ENCODE assay signal across 16 cellular contexts in the genomic region with DNA sequence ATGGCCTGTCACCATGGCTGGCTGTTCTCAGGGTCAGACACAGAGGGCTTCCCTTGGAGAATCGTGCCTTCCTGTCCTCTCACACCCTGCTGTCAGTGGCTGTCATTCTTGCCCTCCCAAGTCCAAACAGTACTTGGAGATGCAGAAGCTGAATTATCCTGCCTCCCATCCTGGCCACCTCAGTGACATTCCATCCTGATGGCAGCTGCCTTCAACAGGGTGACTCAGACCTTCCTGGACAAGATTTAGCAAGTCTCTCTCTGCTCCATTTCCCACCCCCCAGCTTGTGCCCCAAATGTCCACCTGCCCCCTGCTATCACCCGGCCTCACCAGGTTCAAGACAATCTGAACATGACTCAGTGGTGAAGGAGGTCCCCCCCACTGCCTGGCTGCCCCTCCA. TPM values are rescaled to one million over a fixed set of nuclear protein-coding genes. Genes with fewer than 3 reads are reported as not detected.
DNase-seq lines count a peak whose midpoint lies in the region; ATAC-seq and TF ChIP-seq lines count a peak whose summit lies in the region.
"Had no signal": no experiment of that assay in that cellular context is flagged by ENCODE, and none has a peak within 500 bp of the region (broad histone marks: within the 10 kb centered on the region; RNA-seq: fewer than 3 reads in every experiment).

No MANE protein-coding gene starts in this region.

- H3K9me3 ChIP-seq in Panc1 (ENCODE audit: control insufficient read depth, insufficient read depth, low read depth, low read length): no peaks in the 10 kb centered on the region
- H3K9me3 ChIP-seq: BLaER1, esophagus muscularis mucosa, ovary had no signal

- peak overlapping the region; percentile 2; the same call in 1 of the 2 replicates for H3K27ac ChIP-seq in Panc1 (ENCODE audit: low read length)
- H3K27ac ChIP-seq: BLaER1, esophagus muscularis mucosa, ovary had no signal

- peaks cover 38% of the 10 kb centered on the region for H3K4me1 ChIP-seq in Panc1 (ENCODE audit: control insufficient read depth, insufficient read depth, low read length)

- peaks cover 24% of the 10 kb centered on the region for H3K27me3 Mint-ChIP-seq in progenitor cell of endocrine pancreas
- H3K27me3 Mint-ChIP-seq in activated CD8-positive, alpha-beta T cell treated with anti-CD3 and anti-CD28 coated beads for 36 hours: no peaks in the 10 kb centered on the region

- H3K9me3 Mint-ChIP-seq in progenitor cell of endocrine pancreas (ENCODE audit: low read depth): no peaks in the 10 kb centered on the region
- H3K9me3 Mint-ChIP-seq in activated CD8-positive, alpha-beta T cell treated with anti-CD3 and anti-CD28 coated beads for 36 hours: no peaks in the 10 kb centered on the region
- H3K9me3 Mint-ChIP-seq: memory B cell had no signal

- peak overlapping the region; percentile 33 for H3K27ac Mint-ChIP-seq in progenitor cell of endocrine pancreas
- no peak overlapping the region for H3K27ac Mint-ChIP-seq in activated CD8-positive, alpha-beta T cell treated with anti-CD3 and anti-CD28 coated beads for 36 hours
- H3K27ac Mint-ChIP-seq: memory B cell had no signal

- in situ Hi-C loops in Panc1 (cut with HindIII; ENCODE audit: low pct_unique_long_range_greater_than_20kb, low sequenced_read_pairs): no loop called here

- no peak for TF ChIP-seq CTCF in Panc1 (IDR thresholded peaks at IDR 0.05)
- no peak for TF ChIP-seq CTCF in progenitor cell of endocrine pancreas (IDR thresholded peaks at IDR 0.05; ENCODE audit: unreplicated experiment)
- TF ChIP-seq CTCF in activated CD8-positive, alpha-beta T cell treated with anti-CD3 and anti-CD28 coated beads for 36 hours (IDR thresholded peaks at IDR 0.05): no peak

- POLR2A ChIA-PET in Panc1 (lab: Charles Lee): no interaction called here
- POLR2A ChIA-PET in activated CD8-positive, alpha-beta T cell treated with anti-CD3 and anti-CD28 coated beads for 36 hours (lab: Charles Lee): interaction anchor here (0.6 to 1.1 kb wide), 2 partner anchors 10 to 198 kb away, joined by 3 to 4 read pairs; no protein-coding TSS in a partner anchor

- no peaks in the 10 kb centered on the region for H3K27me3 ChIP-seq in Panc1 (ENCODE audit: control insufficient read depth, insufficient read depth, low read length)
- H3K27me3 ChIP-seq: BLaER1, ovary had no signal

- DNase-seq in GM03348 (ENCODE audit: low spot score) (peak; percentile 54), Panc1 (ENCODE audit: low read depth, low spot score) (no peak), fibroblast of peridontal ligament (ENCODE audit: extremely low read depth) (peak; percentile 28), progenitor cell of endocrine pancreas (ENCODE audit: low spot score, unreplicated experiment) (no peak), DMS79 (lab: John Stamatoyannopoulos, UW) (no peak)
- DNase-seq in activated CD8-positive, alpha-beta T cell treated with anti-CD3 and anti-CD28 coated beads for 36 hours: no peak
- DNase-seq: activated CD4-positive, alpha-beta T cell treated with anti-CD3 and anti-CD28 coated beads, Interleukin-2, amount 50 U/mL, for 4 hours; ovary; SIG-M5 had no signal

- no peak overlapping the region for H3K4me3 Mint-ChIP-seq in progenitor cell of endocrine pancreas (ENCODE audit: low read depth)
- H3K4me3 Mint-ChIP-seq in activated CD8-positive, alpha-beta T cell treated with anti-CD3 and anti-CD28 coated beads for 36 hours: no peak overlapping the region
- H3K4me3 Mint-ChIP-seq: memory B cell had no signal

- H3K4me3 ChIP-seq in Panc1 (ENCODE audit: low read depth in 2 of 2, low read length in 2 of 2): no peak overlapping the region
- H3K4me3 ChIP-seq: BLaER1, esophagus muscularis mucosa, ovary had no signal

- no peaks in the 10 kb centered on the region for H3K36me3 ChIP-seq in Panc1 (ENCODE audit: control insufficient read depth, insufficient read depth, low read length)
- H3K36me3 ChIP-seq: BLaER1, esophagus muscularis mucosa, ovary had no signal

- no peaks in the 10 kb centered on the region for H3K36me3 Mint-ChIP-seq in progenitor cell of endocrine pancreas (ENCODE audit: insufficient read depth)
- H3K36me3 Mint-ChIP-seq in activated CD8-positive, alpha-beta T cell treated with anti-CD3 and anti-CD28 coated beads for 36 hours (ENCODE audit: low read depth): no peaks in the 10 kb centered on the region
- H3K36me3 Mint-ChIP-seq: memory B cell had no signal

- no peaks in the 10 kb centered on the region for H3K4me1 Mint-ChIP-seq in progenitor cell of endocrine pancreas (ENCODE audit: low read depth)
- peaks cover 9% of the 10 kb centered on the region for H3K4me1 Mint-ChIP-seq in activated CD8-positive, alpha-beta T cell treated with anti-CD3 and anti-CD28 coated beads for 36 hours (ENCODE audit: low read depth)

- no TSS peak for BruUV-seq in Panc1 (replicated peaks; lab: Mats Ljungman, UMichigan)

- ATAC-seq in Panc1 (0 out of 2 replicates have a peak, but pooled peaks have one; percentile 35), HG03108 (IDR thresholded peaks at IDR 0.05; ENCODE audit: unreplicated experiment) (no peak), GM21515 (IDR thresholded peaks at IDR 0.05; ENCODE audit: unreplicated experiment) (no peak)
- no peak for ATAC-seq in activated CD8-positive, alpha-beta T cell treated with anti-CD3 and anti-CD28 coated beads for 36 hours

- CTCF ChIA-PET in Panc1 (lab: Charles Lee): interaction anchor here (0.8 to 1.1 kb wide), 3 partner anchors 54 to 155 kb away, joined by 3 to 4 read pairs (median 3); no protein-coding TSS in a partner anchor
- CTCF ChIA-PET in activated CD8-positive, alpha-beta T cell treated with anti-CD3 and anti-CD28 coated beads for 36 hours (lab: Charles Lee): interaction anchor here (0.9 to 4.3 kb wide), 3 partner anchors 10 to 169 kb away, joined by 3 to 18 read pairs (median 8); no protein-coding TSS in a partner anchor

- intact Hi-C loops in Panc1 (cut with micrococcal nuclease; ENCODE audit: unreplicated experiment): no loop called here
- intact Hi-C loops in activated CD8-positive, alpha-beta T cell treated with anti-CD3 and anti-CD28 coated beads for 36 hours (cut with micrococcal nuclease): no loop called here

RNA-seq across cellular contexts. Expression of a gene that starts 4.8 kb away (rescaled TPM):
- total RNA-seq in Panc1 (2021; ENCODE audit: unreplicated experiment) (not detected), progenitor cell of endocrine pancreas (not detected in 2 replicates)
- 0.18 TPM for polyA plus RNA-seq in Panc1 (2012; ENCODE audit: insufficient read length)
- not detected for total RNA-seq in activated CD8-positive, alpha-beta T cell treated with anti-CD3 and anti-CD28 coated beads for 36 hours
- total RNA-seq: esophagus muscularis mucosa, HT-29, ovary had no signal
- polyA plus RNA-seq: adipose tissue had no signal

RNA-seq across cellular contexts. Expression of a gene that starts 10.9 kb away (rescaled TPM):
- total RNA-seq in Panc1 (2021; ENCODE audit: unreplicated experiment): 0.36 TPM
- 3.3 TPM for polyA plus RNA-seq in Panc1 (2012; ENCODE audit: insufficient read length)
- not detected in 2 replicates for total RNA-seq in progenitor cell of endocrine pancreas
- total RNA-seq in activated CD8-positive, alpha-beta T cell treated with anti-CD3 and anti-CD28 coated beads for 36 hours: not detected

RNA-seq across cellular contexts. Expression of a gene that starts 13.6 kb away (rescaled TPM):
- total RNA-seq in Panc1 (2021; ENCODE audit: unreplicated experiment) (not detected), progenitor cell of endocrine pancreas (not detected in 2 replicates)
- not detected for polyA plus RNA-seq in Panc1 (2012; ENCODE audit: insufficient read length)
- total RNA-seq in activated CD8-positive, alpha-beta T cell treated with anti-CD3 and anti-CD28 coated beads for 36 hours: not detected
- total RNA-seq: esophagus muscularis mucosa, HT-29, ovary had no signal
- polyA plus RNA-seq: adipose tissue, ovary had no signal

RNA-seq across cellular contexts. Expression of a gene that starts 24.2 kb away (rescaled TPM):
- total RNA-seq in Panc1 (2021; ENCODE audit: unreplicated experiment): 70.4 TPM
- polyA plus RNA-seq in Panc1 (2012; ENCODE audit: insufficient read length): 88.0 TPM
- total RNA-seq in progenitor cell of endocrine pancreas: 2.9 TPM in 2 replicates
- total RNA-seq in activated CD8-positive, alpha-beta T cell treated with anti-CD3 and anti-CD28 coated beads for 36 hours: not detected

RNA-seq across cellular contexts. Expression of a gene that starts 27.3 kb away (rescaled TPM):
- total RNA-seq in Panc1 (2021; ENCODE audit: unreplicated experiment): 0.72 TPM
- polyA plus RNA-seq in Panc1 (2012; ENCODE audit: insufficient read length): 1.0 TPM
- total RNA-seq in progenitor cell of endocrine pancreas: not detected in 2 replicates
- total RNA-seq in activated CD8-positive, alpha-beta T cell treated with anti-CD3 and anti-CD28 coated beads for 36 hours: not detected
- total RNA-seq: esophagus muscularis mucosa, HT-29 had no signal

Comparison
In these comparisons a context has a peak if more than half of its experiments do, and no peak if none do; other contexts are left out.
1. DNase-seq: peak in GM03348 (single experiment) and fibroblast of peridontal ligament (single experiment); none in Panc1 (single experiment), progenitor cell of endocrine pancreas (single experiment), activated CD8-positive, alpha-beta T cell treated with anti-CD3 and anti-CD28 coated beads for 36 hours (single experiment) and DMS79 (single experiment).